Comparison of ENCODE assay signal across 1 cellular context in the genomic region with DNA sequence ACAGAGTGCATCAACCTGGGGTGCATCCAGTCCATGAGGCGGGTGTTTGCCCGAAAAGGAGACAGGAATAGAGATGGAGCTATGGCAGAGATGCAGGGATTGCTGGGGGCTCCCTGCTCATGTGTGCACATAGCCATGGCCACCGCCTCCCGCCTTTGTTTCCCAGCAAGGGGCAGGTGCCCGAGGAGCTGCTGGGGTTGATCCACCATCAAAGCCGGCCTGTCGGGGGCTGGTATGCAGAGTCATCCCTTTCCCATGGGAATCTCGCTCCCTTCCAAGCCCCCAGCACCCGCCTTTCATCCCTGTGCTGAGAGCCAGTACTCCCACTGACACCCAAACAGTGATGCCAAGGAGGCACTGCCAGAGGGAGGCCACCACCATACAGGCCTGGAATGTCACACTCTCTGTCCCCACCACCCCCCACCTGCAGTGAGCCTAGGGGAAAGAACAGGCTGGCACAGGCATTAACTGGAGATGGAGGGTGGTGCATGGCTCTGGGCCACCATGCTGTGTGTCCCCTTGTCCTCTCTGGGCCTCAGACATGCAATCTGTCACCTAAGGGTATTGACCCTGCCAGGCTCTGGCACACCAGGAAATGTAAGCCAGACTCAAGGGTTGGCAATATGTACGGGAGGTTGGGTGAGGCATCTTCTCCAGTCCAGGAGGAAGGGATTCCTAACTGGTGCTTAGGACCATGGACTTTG.
A peak's percentile ranks its signal among the peaks of the same experiment; 100 is the strongest.
TF ChIP-seq lines count a peak whose summit lies in the region.

No MANE protein-coding gene starts in this region.

TF ChIP-seq in HEK293, 187 proteins besides CTCF, POLR2A, EP300 and RAD21 (continued from another document):
- TF ChIP-seq GLIS2 (tag by site-specific recombination; IDR thresholded peaks at IDR 0.05) (0 out of 2 replicates have a peak, but pooled peaks have one; percentile 24), ZNF521 (tag by site-specific recombination; IDR thresholded peaks at IDR 0.05) (no peak), ZSCAN23 (tag by site-specific recombination; IDR thresholded peaks at IDR 0.05) (no peak), ZNF146 (tag by site-specific recombination; IDR thresholded peaks at IDR 0.05) (no peak), ZNF404 (tag by site-specific recombination; IDR thresholded peaks at IDR 0.05) (no peak), ZNF341 (tag by site-specific recombination; IDR thresholded peaks at IDR 0.05; ENCODE audit: low read depth) (no peak), ZNF768 (tag by site-specific recombination; IDR thresholded peaks at IDR 0.05) (0 out of 2 replicates have a peak, but pooled peaks have one; percentile 45)
- TF ChIP-seq, protein P1, sequence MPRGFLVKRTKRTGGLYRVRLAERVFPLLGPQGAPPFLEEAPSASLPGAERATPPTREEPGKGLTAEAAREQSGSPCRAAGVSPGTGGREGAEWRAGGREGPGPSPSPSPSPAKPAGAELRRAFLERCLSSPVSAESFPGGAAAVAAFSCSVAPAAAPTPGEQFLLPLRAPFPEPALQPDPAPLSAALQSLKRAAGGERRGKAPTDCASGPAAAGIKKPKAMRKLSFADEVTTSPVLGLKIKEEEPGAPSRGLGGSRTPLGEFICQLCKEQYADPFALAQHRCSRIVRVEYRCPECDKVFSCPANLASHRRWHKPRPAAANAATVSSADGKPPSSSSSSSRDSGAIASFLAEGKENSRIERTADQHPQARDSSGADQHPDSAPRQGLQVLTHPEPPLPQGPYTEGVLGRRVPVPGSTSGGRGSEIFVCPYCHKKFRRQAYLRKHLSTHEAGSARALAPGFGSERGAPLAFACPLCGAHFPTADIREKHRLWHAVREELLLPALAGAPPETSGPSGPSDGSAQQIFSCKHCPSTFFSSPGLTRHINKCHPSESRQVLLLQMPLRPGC (tag by site-specific recombination; IDR thresholded peaks at IDR 0.05), result no peak
